In the genomic region with DNA sequence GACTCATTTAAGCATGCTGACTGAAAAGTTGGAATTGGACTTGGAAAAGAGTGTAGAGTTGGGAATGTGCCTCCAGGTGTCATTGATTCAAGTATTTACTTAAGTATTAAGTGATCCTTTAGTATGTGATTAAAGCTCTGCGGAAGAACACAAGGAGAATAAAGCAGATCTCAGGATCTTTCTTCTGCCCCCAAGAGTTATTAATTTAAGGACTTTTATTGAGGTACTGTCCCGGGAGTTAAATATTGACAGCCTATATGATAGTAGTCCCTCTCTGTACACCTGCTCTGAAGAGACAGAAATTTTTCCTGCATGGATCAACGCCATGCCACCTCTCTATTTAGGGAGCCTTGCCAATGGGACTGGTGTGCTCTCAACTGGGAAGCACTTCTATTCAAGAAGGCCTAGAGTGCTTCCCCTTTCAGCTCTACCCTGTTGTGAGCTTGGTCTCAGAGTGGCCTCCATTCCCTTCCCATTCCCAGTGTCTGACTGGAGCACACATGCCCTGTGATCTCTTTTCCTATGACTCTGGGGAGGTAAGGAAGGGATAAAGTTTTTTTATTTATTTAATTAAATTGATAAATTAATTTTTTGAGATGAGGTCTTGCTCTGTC, we compare ENCODE assay signal across 25 cellular contexts.
"Had no signal": no experiment of that assay in that cellular context is flagged by ENCODE, and none has a peak within 500 bp of the region (broad histone marks: within the 10 kb centered on the region; RNA-seq: fewer than 3 reads in every experiment).

No MANE protein-coding gene starts in this region.

- DNase-seq: activated CD4-positive, alpha-beta T cell treated with anti-CD3 and anti-CD28 coated beads for 36 hours; activated CD8-positive, alpha-beta memory T cell treated with anti-CD3 and anti-CD28 coated beads, Interleukin-2, amount 50 U/mL, for 4 hours; activated CD8-positive, alpha-beta T cell treated with anti-CD3 and anti-CD28 coated beads for 36 hours; activated effector memory CD4-positive, alpha-beta T cell treated with Interleukin-2 at 50 U/mL for 16 hours; activated naive CD4-positive, alpha-beta T cell; activated T-cell treated with anti-CD3 and anti-CD28 coated beads, Interleukin-2, amount 50 U/mL, for 1 hour; aorta; central memory CD4-positive, alpha-beta T cell; MM.1S; NCI-H1105 treated with DMSO at 0.1 percent for 48 hours; NCI-H1436 treated with DMSO at 0.1 percent for 48 hours; NCI-H187; NCI-H446; NCI-H526; NCI-H82; Peyer's patch; Right ventricle myocardium superior; SJCRH30; SK-N-SH; T-helper 1 cell had no signal

- H3K27ac Mint-ChIP-seq: activated CD4-positive, alpha-beta T cell treated with anti-CD3 and anti-CD28 coated beads for 36 hours; activated CD8-positive, alpha-beta T cell treated with anti-CD3 and anti-CD28 coated beads for 36 hours; activated naive CD4-positive, alpha-beta T cell treated with anti-CD3 and anti-CD28 coated beads, Interleukin-2, amount 50 U/mL, for 24 hours; activated T-helper 1 cell treated with anti-CD3 and anti-CD28 coated beads, Interleukin-12 subunit alpha, Interleukin-12 subunit beta, Interleukin-2, Interleukin-4 antibody, amounts not matched to agents 30 ng/mL and 10 ng/mL and 1 ng/mL, durations not matched to agents 14 hours and 24 hours and 36 hours had no signal

- H3K9me3 Mint-ChIP-seq: activated CD8-positive, alpha-beta T cell treated with anti-CD3 and anti-CD28 coated beads for 36 hours; activated naive CD4-positive, alpha-beta T cell treated with anti-CD3 and anti-CD28 coated beads, Interleukin-2, amount 50 U/mL, for 24 hours; activated T-helper 1 cell treated with anti-CD3 and anti-CD28 coated beads, Interleukin-12 subunit alpha, Interleukin-12 subunit beta, Interleukin-2, Interleukin-4 antibody, amounts not matched to agents 30 ng/mL and 10 ng/mL and 1 ng/mL, durations not matched to agents 14 hours and 24 hours and 36 hours had no signal

- H3K9me3 ChIP-seq: breast epithelium, Peyer's patch, SJCRH30, SK-N-SH had no signal

- H3K36me3 ChIP-seq: breast epithelium, Peyer's patch, SJCRH30 had no signal

- H3K4me1 Mint-ChIP-seq: activated CD4-positive, alpha-beta T cell treated with anti-CD3 and anti-CD28 coated beads for 36 hours; activated naive CD4-positive, alpha-beta T cell treated with anti-CD3 and anti-CD28 coated beads, Interleukin-2, amount 50 U/mL, for 24 hours had no signal

- H3K27ac ChIP-seq: breast epithelium, Peyer's patch, RWPE1, SJCRH30, VCaP had no signal

- ATAC-seq: activated CD4-positive, alpha-beta T cell treated with anti-CD3 and anti-CD28 coated beads for 36 hours; activated CD8-positive, alpha-beta T cell treated with anti-CD3 and anti-CD28 coated beads for 36 hours had no signal

- H3K27me3 ChIP-seq: breast epithelium, Peyer's patch, SJCRH30 had no signal

- H3K4me3 Mint-ChIP-seq: activated CD4-positive, alpha-beta T cell treated with anti-CD3 and anti-CD28 coated beads for 36 hours; activated CD8-positive, alpha-beta T cell treated with anti-CD3 and anti-CD28 coated beads for 36 hours; activated naive CD4-positive, alpha-beta T cell treated with anti-CD3 and anti-CD28 coated beads, Interleukin-2, amount 50 U/mL, for 24 hours; activated T-helper 1 cell treated with anti-CD3 and anti-CD28 coated beads, Interleukin-12 subunit alpha, Interleukin-12 subunit beta, Interleukin-2, Interleukin-4 antibody, amounts not matched to agents 30 ng/mL and 10 ng/mL and 1 ng/mL, durations not matched to agents 14 hours and 24 hours and 36 hours had no signal

- H3K27me3 Mint-ChIP-seq: activated CD4-positive, alpha-beta T cell treated with anti-CD3 and anti-CD28 coated beads for 36 hours; activated CD8-positive, alpha-beta T cell treated with anti-CD3 and anti-CD28 coated beads for 36 hours; activated naive CD4-positive, alpha-beta T cell treated with anti-CD3 and anti-CD28 coated beads, Interleukin-2, amount 50 U/mL, for 24 hours had no signal

- H3K4me3 ChIP-seq: breast epithelium, Peyer's patch, SJCRH30 had no signal

- H3K4me1 ChIP-seq: breast epithelium, Peyer's patch, SJCRH30 had no signal
